ENCODE assay signal across 22 cellular contexts in the genomic region with DNA sequence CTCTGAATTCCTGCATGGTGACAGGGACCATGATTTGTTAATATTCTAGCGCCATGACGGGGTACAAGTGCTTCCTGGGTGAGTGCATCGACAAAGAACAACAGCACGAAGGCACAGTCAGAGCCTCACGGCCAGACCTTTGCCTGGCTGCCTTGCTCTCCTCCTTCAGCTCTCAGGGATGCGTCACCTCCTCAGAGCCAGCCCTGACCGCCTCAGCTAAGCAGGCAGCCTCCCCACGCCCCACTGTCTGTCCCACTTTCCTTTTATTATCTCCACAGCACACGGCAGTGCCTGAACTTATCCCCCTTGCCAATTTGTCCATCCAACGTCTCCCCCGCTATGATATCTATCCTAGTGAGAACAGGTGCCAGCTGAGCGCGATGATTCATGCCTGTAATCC. TPM values are rescaled to one million over a fixed set of nuclear protein-coding genes. Genes with fewer than 3 reads are reported as not detected.
"Had no signal": no experiment of that assay in that cellular context is flagged by ENCODE, and none has a peak within 500 bp of the region (broad histone marks: within the 10 kb centered on the region; RNA-seq: fewer than 3 reads in every experiment).

No MANE protein-coding gene starts in this region.

- H3K36me3 Mint-ChIP-seq: activated CD8-positive, alpha-beta memory T cell treated with anti-CD3 and anti-CD28 coated beads, Interleukin-2, amount 10 ng/mL, durations not matched to agents 7 days and 5 days; activated naive CD4-positive, alpha-beta T cell treated with anti-CD3 and anti-CD28 coated beads, Interleukin-2, amount 50 U/mL, for 24 hours had no signal

- H3K9me3 Mint-ChIP-seq: activated B cell treated with CpG ODN at 0.5 μM for 24 hours; activated CD4-positive, alpha-beta T cell treated with anti-CD3 and anti-CD28 coated beads, Interleukin-2, amount 10 ng/mL, durations not matched to agents 24 days and 14 days; activated naive CD4-positive, alpha-beta T cell treated with anti-CD3 and anti-CD28 coated beads, Interleukin-2, amount 50 U/mL, for 24 hours; activated T-cell treated with anti-CD3 and anti-CD28 coated beads, Interleukin-2, amount 50 U/mL, for 24 hours; activated T-helper 1 cell treated with anti-CD3 and anti-CD28 coated beads, Interleukin-12 subunit alpha, Interleukin-12 subunit beta, Interleukin-2, Interleukin-4 antibody, amounts not matched to agents 30 ng/mL and 10 ng/mL and 1 ng/mL, durations not matched to agents 14 hours and 24 hours and 36 hours; T-helper 1 cell treated with Interleukin-12 subunit alpha and Interleukin-12 subunit beta and Interleukin-4 antibody, amounts not matched to agents 30 μg/mL and 1 μg/mL, for 36 hours had no signal

- H3K27ac ChIP-seq: breast epithelium, Peyer's patch had no signal

- H3K4me1 Mint-ChIP-seq: activated B cell treated with CpG ODN at 0.5 μM for 24 hours; activated CD4-positive, alpha-beta T cell treated with anti-CD3 and anti-CD28 coated beads, Interleukin-2, amount 10 ng/mL, durations not matched to agents 24 days and 14 days; activated CD8-positive, alpha-beta memory T cell treated with anti-CD3 and anti-CD28 coated beads, Interleukin-2, amount 10 ng/mL, durations not matched to agents 7 days and 5 days; activated naive CD4-positive, alpha-beta T cell treated with anti-CD3 and anti-CD28 coated beads, Interleukin-2, amount 50 U/mL, for 24 hours had no signal

- H3K36me3 ChIP-seq: breast epithelium, Peyer's patch had no signal

- DNase-seq: activated B cell treated with CpG ODN at 0.5 μM for 24 hours; activated CD4-positive, alpha-beta T cell treated with anti-CD3 and anti-CD28 coated beads for 1 hour; activated CD4-positive, alpha-beta T cell treated with anti-CD3 and anti-CD28 coated beads, Interleukin-2, amount 10 ng/mL, durations not matched to agents 24 days and 14 days; activated CD4-positive, alpha-beta T cell treated with anti-CD3 and anti-CD28 coated beads, Interleukin-2, amount 50 U/mL, for 48 hours; activated CD8-positive, alpha-beta memory T cell treated with anti-CD3 and anti-CD28 coated beads, Interleukin-2, amount 10 ng/mL, durations not matched to agents 7 days and 5 days; activated effector memory CD4-positive, alpha-beta T cell treated with Interleukin-2 at 50 U/mL for 16 hours; activated naive CD4-positive, alpha-beta T cell; activated T-cell treated with anti-CD3 and anti-CD28 coated beads, Interleukin-2, amount 50 U/mL, for 24 hours; caudate nucleus; Karpas-422; NCI-H1048; NCI-H1417; NCI-H1694; NCI-H2029 treated with DMSO at 0.1 percent for 48 hours; NCI-H510A treated with DMSO at 0.1 percent for 48 hours; Peyer's patch; SHP77 treated with DMSO at 0.1 percent for 48 hours had no signal

- H3K4me3 Mint-ChIP-seq: activated B cell treated with CpG ODN at 0.5 μM for 24 hours; activated CD4-positive, alpha-beta T cell treated with anti-CD3 and anti-CD28 coated beads, Interleukin-2, amount 10 ng/mL, durations not matched to agents 24 days and 14 days; activated CD8-positive, alpha-beta memory T cell treated with anti-CD3 and anti-CD28 coated beads, Interleukin-2, amount 10 ng/mL, durations not matched to agents 7 days and 5 days; activated naive CD4-positive, alpha-beta T cell treated with anti-CD3 and anti-CD28 coated beads, Interleukin-2, amount 50 U/mL, for 24 hours; activated T-cell treated with anti-CD3 and anti-CD28 coated beads, Interleukin-2, amount 50 U/mL, for 24 hours; activated T-helper 1 cell treated with anti-CD3 and anti-CD28 coated beads, Interleukin-12 subunit alpha, Interleukin-12 subunit beta, Interleukin-2, Interleukin-4 antibody, amounts not matched to agents 30 ng/mL and 10 ng/mL and 1 ng/mL, durations not matched to agents 14 hours and 24 hours and 36 hours; T-helper 1 cell treated with Interleukin-12 subunit alpha and Interleukin-12 subunit beta and Interleukin-4 antibody, amounts not matched to agents 30 μg/mL and 1 μg/mL, for 36 hours had no signal

- H3K27me3 Mint-ChIP-seq: activated CD4-positive, alpha-beta T cell treated with anti-CD3 and anti-CD28 coated beads, Interleukin-2, amount 10 ng/mL, durations not matched to agents 24 days and 14 days; activated CD8-positive, alpha-beta memory T cell treated with anti-CD3 and anti-CD28 coated beads, Interleukin-2, amount 10 ng/mL, durations not matched to agents 7 days and 5 days had no signal

- H3K4me3 ChIP-seq: breast epithelium, Peyer's patch had no signal

- H3K4me1 ChIP-seq: breast epithelium, Peyer's patch had no signal

- H3K27ac Mint-ChIP-seq: activated B cell treated with CpG ODN at 0.5 μM for 24 hours; activated CD4-positive, alpha-beta T cell treated with anti-CD3 and anti-CD28 coated beads, Interleukin-2, amount 10 ng/mL, durations not matched to agents 24 days and 14 days; activated CD8-positive, alpha-beta memory T cell treated with anti-CD3 and anti-CD28 coated beads, Interleukin-2, amount 10 ng/mL, durations not matched to agents 7 days and 5 days; activated naive CD4-positive, alpha-beta T cell treated with anti-CD3 and anti-CD28 coated beads, Interleukin-2, amount 50 U/mL, for 24 hours; activated T-cell treated with anti-CD3 and anti-CD28 coated beads, Interleukin-2, amount 50 U/mL, for 24 hours; activated T-helper 1 cell treated with anti-CD3 and anti-CD28 coated beads, Interleukin-12 subunit alpha, Interleukin-12 subunit beta, Interleukin-2, Interleukin-4 antibody, amounts not matched to agents 30 ng/mL and 10 ng/mL and 1 ng/mL, durations not matched to agents 14 hours and 24 hours and 36 hours; T-helper 1 cell treated with Interleukin-12 subunit alpha and Interleukin-12 subunit beta and Interleukin-4 antibody, amounts not matched to agents 30 μg/mL and 1 μg/mL, for 36 hours had no signal

- H3K27me3 ChIP-seq: breast epithelium, Peyer's patch had no signal

- H3K9me3 ChIP-seq: breast epithelium, Peyer's patch had no signal

- ATAC-seq: activated CD8-positive, alpha-beta memory T cell treated with anti-CD3 and anti-CD28 coated beads, Interleukin-2, amount 10 ng/mL, durations not matched to agents 7 days and 5 days had no signal

RNA-seq across cellular contexts. Expression of gene FZD10, which starts 16.5 kb away (rescaled TPM):
- total RNA-seq: activated B cell treated with CpG ODN at 0.5 μM for 24 hours; activated CD4-positive, alpha-beta T cell treated with anti-CD3 and anti-CD28 coated beads, Interleukin-2, amount 10 ng/mL, durations not matched to agents 24 days and 14 days; activated CD8-positive, alpha-beta memory T cell treated with anti-CD3 and anti-CD28 coated beads, Interleukin-2, amount 10 ng/mL, durations not matched to agents 7 days and 5 days; activated T-helper 1 cell treated with anti-CD3 and anti-CD28 coated beads, Interleukin-12 subunit alpha, Interleukin-12 subunit beta, Interleukin-2, Interleukin-4 antibody, amounts not matched to agents 30 ng/mL and 10 ng/mL and 1 ng/mL, durations not matched to agents 14 hours and 24 hours and 36 hours; SK-MEL-5 had no signal
